ENCODE assay signal across 6 cellular contexts in the genomic region with DNA sequence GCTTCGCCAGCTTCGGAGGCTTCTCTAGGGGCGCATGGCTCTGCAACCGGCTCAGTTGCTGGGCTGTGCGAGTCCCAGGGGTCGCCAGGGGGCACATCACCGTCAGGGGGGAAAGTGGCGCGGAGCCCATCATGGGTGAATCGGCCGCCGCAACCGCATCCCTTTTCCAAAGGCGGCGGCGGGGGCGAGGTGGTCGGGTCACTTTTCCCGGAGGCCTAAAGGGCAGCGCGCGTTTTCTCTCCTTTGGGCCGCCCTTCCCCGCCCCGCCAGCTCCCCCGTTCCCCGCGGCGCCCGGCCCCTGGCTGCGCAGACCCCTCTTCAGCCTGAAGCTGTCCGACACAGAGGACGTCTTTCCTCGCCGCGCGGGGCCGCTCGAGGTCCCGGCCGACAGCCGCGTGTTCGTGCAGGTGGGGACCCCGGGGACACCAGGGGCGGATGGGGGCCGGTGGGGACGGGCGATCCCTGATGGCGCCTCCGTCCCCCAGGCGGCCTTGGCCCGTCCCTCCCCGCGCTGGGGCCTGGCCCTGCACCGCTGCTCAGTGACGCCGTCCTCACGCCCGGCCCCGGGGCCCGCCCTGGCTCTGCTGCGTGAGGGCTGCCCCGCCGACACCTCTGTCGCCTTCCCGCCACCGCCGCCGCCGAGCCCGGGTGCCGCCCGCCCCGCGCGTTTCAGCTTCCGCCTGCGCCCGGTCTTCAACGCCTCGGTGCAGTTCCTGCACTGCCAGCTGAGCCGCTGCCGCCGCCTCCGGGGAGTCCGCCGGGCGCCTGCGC. TPM values are rescaled to one million over a fixed set of nuclear protein-coding genes. Genes with fewer than 3 reads are reported as not detected.
DNase-seq lines count a peak whose midpoint lies in the region; ATAC-seq and TF ChIP-seq lines count a peak whose summit lies in the region.

No MANE protein-coding gene starts in this region.

- H4K20me1 ChIP-seq in PC-3 (ENCODE audit: low read length): 0 out of 2 replicates have a peak, but pooled peaks cover 1% of the 10 kb centered on the region

- H3F3A ChIP-seq in PC-3 (ENCODE audit: low read length, unreplicated experiment): no peaks in the 10 kb centered on the region

- H3K4me1 ChIP-seq in PC-3 (ENCODE audit: insufficient read depth, low read length) (peaks cover 28% of the 10 kb centered on the region), skeletal muscle satellite cell (ENCODE audit: control insufficient read depth, insufficient read depth, low read length) (peaks cover 37% of the 10 kb centered on the region)

- no peaks in the 10 kb centered on the region for H3K27me3 ChIP-seq in PC-3 (ENCODE audit: low read length)
- H3K27me3 ChIP-seq in skeletal muscle satellite cell (ENCODE audit: control insufficient read depth, insufficient read depth, low read length): peaks cover 17% of the 10 kb centered on the region

- POLR2A ChIA-PET in PC-3 (lab: Charles Lee; ENCODE audit: unreplicated experiment): interaction anchor here (0.7 kb wide), 1 partner anchor 18 kb away, joined by 3 read pairs; no protein-coding TSS in a partner anchor

- H3K9ac ChIP-seq in PC-3 (ENCODE audit: low read length) (peak overlapping the region; percentile 73), skeletal muscle satellite cell (ENCODE audit: low read depth, low read length) (peak overlapping the region; percentile 14)

- H3K9me2 ChIP-seq in PC-3 (replicated peaks; ENCODE audit: low read length): no peaks in the 10 kb centered on the region

- ATAC-seq in PC-3 (peak; percentile 4), GM18861 (IDR thresholded peaks at IDR 0.05; ENCODE audit: unreplicated experiment) (no peak)

- no TSS peak for BruUV-seq in PC-3 (replicated peaks; lab: Mats Ljungman, UMichigan)

- CTCF ChIA-PET in PC-3 (lab: Charles Lee): interaction anchor here (0.7 kb wide), 1 partner anchor 13 kb away, joined by 6 read pairs; a partner anchor contains a TSS

- H3K4me2 ChIP-seq in PC-3 (ENCODE audit: low read length) (peak overlapping the region; percentile 90), skeletal muscle satellite cell (ENCODE audit: low read length) (peak overlapping the region; percentile 80)

- H3K36me3 ChIP-seq in PC-3 (ENCODE audit: low read depth, low read length): peaks cover 5% of the 10 kb centered on the region; the same call in 1 of the 2 replicates
- H3K36me3 ChIP-seq in skeletal muscle satellite cell (ENCODE audit: insufficient read depth, low read length): peaks cover 10% of the 10 kb centered on the region

- peak overlapping the region; percentile 74 for H3K4me3 ChIP-seq in PC-3 (ENCODE audit: low read length)
- H3K4me3 ChIP-seq in coronary artery: peak overlapping the region; percentile 73
- H3K4me3 ChIP-seq in skeletal muscle satellite cell (ENCODE audit: low read length): peak overlapping the region; percentile 64

- DNase-seq in DMS53 (lab: John Stamatoyannopoulos, UW) (peak; percentile 72), PC-3 (peak; percentile 42), coronary artery (ENCODE audit: low spot score) (no peak), HPDE6-E6E7 (ENCODE audit: extremely low spot score) (no peak)

- H2AFZ ChIP-seq in PC-3 (ENCODE audit: low read length): peak overlapping the region; percentile 87; the same call in 1 of the 2 replicates

- intact Hi-C loops in PC-3 (cut with micrococcal nuclease): no loop called here

- no peaks in the 10 kb centered on the region for H3K9me3 ChIP-seq in PC-3 (ENCODE audit: low read length)
- no peaks in the 10 kb centered on the region for H3K9me3 ChIP-seq in skeletal muscle satellite cell (replicated peaks; ENCODE audit: low read length)

- H3K27ac ChIP-seq in PC-3 (ENCODE audit: low read length) (no peak overlapping the region), coronary artery (peak overlapping the region in 1 of 2 donors; percentile 64)

- H3K79me2 ChIP-seq in PC-3 (ENCODE audit: low read length): peaks cover 4% of the 10 kb centered on the region; the same call in 1 of the 2 replicates

- 0 out of 2 replicates have a peak, but pooled peaks have one; percentile 13 for TF ChIP-seq CTCF in PC-3 (conservative IDR thresholded peaks at IDR 0.05; ENCODE audit: low read depth, low read length)
- no peak for TF ChIP-seq CTCF in coronary artery (IDR thresholded peaks at IDR 0.05)

RNA-seq across cellular contexts. Expression of a gene that starts 1.7 kb away (rescaled TPM):
- total RNA-seq in PC-3 (2014; rRNA removed): 10.5 and 15.5 TPM in 2 replicates
- 0.25 TPM in 1 of 2 replicates, not detected in the other for total RNA-seq in skeletal muscle satellite cell (2012; rRNA removed)

RNA-seq across cellular contexts. Expression of a gene that starts 3.8 kb away (rescaled TPM):
- 40.1 and 61.7 TPM in 2 replicates for total RNA-seq in PC-3 (2014; rRNA removed)
- 39.8 and 44.8 TPM in 2 replicates for total RNA-seq in skeletal muscle satellite cell (2012; rRNA removed)

RNA-seq across cellular contexts. Expression of a gene that starts 9.6 kb away (rescaled TPM):
- total RNA-seq in PC-3 (2014; rRNA removed): 11.4 and 40.3 TPM in 2 replicates
- 0.66 and 0.76 TPM in 2 replicates for total RNA-seq in skeletal muscle satellite cell (2012; rRNA removed)

RNA-seq across cellular contexts. Expression of a gene that starts 12.6 kb away (rescaled TPM):
- 39.3 and 40.5 TPM in 2 replicates for total RNA-seq in PC-3 (2014; rRNA removed)
- total RNA-seq in skeletal muscle satellite cell (2012; rRNA removed): 5.6 and 10.7 TPM in 2 replicates

RNA-seq across cellular contexts. Expression of a gene that starts 27.1 kb away (rescaled TPM):
- 191 and 262 TPM in 2 replicates for total RNA-seq in PC-3 (2014; rRNA removed)
- total RNA-seq in skeletal muscle satellite cell (2012; rRNA removed): 46.5 and 66.9 TPM in 2 replicates

Comparison
In these comparisons a context has a peak if more than half of its experiments do, and no peak if none do; other contexts are left out.
1. DNase-seq: peak in DMS53 (single experiment) and PC-3 (single experiment); none in coronary artery (single experiment) and HPDE6-E6E7 (single experiment).
2. Peak in every context shown above with its lines, with median percentiles within 50 percentile points of each other: H3K4me3 ChIP-seq.